1 cellular context compared by ENCODE assay signal in genomic region chr5:111929892-111930291, GRCh38.
TF ChIP-seq lines count a peak whose summit lies in the region.

No MANE protein-coding gene starts in this region.

TF ChIP-seq in IMR-90, 13 proteins besides CTCF, POLR2A, EP300 and RAD21:
- TF ChIP-seq FOS (IDR thresholded peaks at IDR 0.05; ENCODE audit: low read depth, low read length) (peak; percentile 62), USF2 (IDR thresholded peaks at IDR 0.05; ENCODE audit: low read depth, low read length) (no peak), CEBPB (IDR thresholded peaks at IDR 0.05; ENCODE audit: low read depth, low read length) (peak; percentile 99), SMC3 (IDR thresholded peaks at IDR 0.05; ENCODE audit: low read depth, low read length) (peak; percentile 16; the same call in 1 of the 2 replicates), MXI1 (IDR thresholded peaks at IDR 0.05; ENCODE audit: borderline replicate concordance, low read depth, low read length) (no peak), NFE2L2 (IDR thresholded peaks at IDR 0.05; ENCODE audit: low read depth, low read length) (no peak)
